In genomic region chr9:14433293-14433818, GRCh38 we compare ENCODE assay signal across 13 cellular contexts.
DNase-seq lines count a peak whose midpoint lies in the region; ATAC-seq and TF ChIP-seq lines count a peak whose summit lies in the region.
"Had no signal": no experiment of that assay in that cellular context is flagged by ENCODE, and none has a peak within 500 bp of the region (broad histone marks: within the 10 kb centered on the region; RNA-seq: fewer than 3 reads in every experiment).

No MANE protein-coding gene starts in this region.

- BruUV-seq in PC-9 (replicated peaks; lab: Mats Ljungman, UMichigan): no TSS peak

- CTCF ChIA-PET in PC-9 (lab: Charles Lee): interaction anchor here (1.1 kb wide), 1 partner anchor 1005 kb away, joined by 4 read pairs; no protein-coding TSS in a partner anchor

- H3K4me2 ChIP-seq in PC-9: peak overlapping the region; percentile 38

- H2AFZ ChIP-seq in PC-9: no peak overlapping the region

- no peaks in the 10 kb centered on the region for H4K20me1 ChIP-seq in PC-9 (ENCODE audit: insufficient read depth)

- WGBS in spleen, 5 donors: 12 to 28% (median 18%) methylated on average over 2 of the region's 2 CpGs

- POLR2A ChIA-PET in PC-9 (lab: Charles Lee; ENCODE audit: unreplicated experiment): interaction anchor here (0.6 kb wide), 1 partner anchor 1666 kb away, joined by 4 read pairs; no protein-coding TSS in a partner anchor

- no peaks in the 10 kb centered on the region for H3K27me3 ChIP-seq in PC-9 (ENCODE audit: insufficient read depth, low read depth)
- peaks cover 0 to 17% (median 0%) of the 10 kb centered on the region in 7 donors for H3K27me3 ChIP-seq in spleen (replicated peaks in 1 of 7)
- H3K27me3 ChIP-seq in WERI-Rb-1 (ENCODE audit: insufficient read depth, low read depth, severe bottlenecking): no peaks in the 10 kb centered on the region
- H3K27me3 ChIP-seq: brain microvascular endothelial cell, esophagus muscularis mucosa had no signal

- peak; percentile 61 for DNase-seq in NCI-H748 (lab: John Stamatoyannopoulos, UW; ENCODE audit: unreplicated experiment)
- DNase-seq in NCI-H748 treated with DMSO at 0.1 percent for 48 hours (lab: John Stamatoyannopoulos, UW): no peak
- no peak for DNase-seq in PC-9
- peak; percentile 84 for DNase-seq in fibroblast of pulmonary artery (ENCODE audit: low read depth)
- no peak for DNase-seq in spleen
- DNase-seq in WERI-Rb-1: no peak
- DNase-seq: activated CD4-positive, alpha-beta T cell treated with anti-CD3 and anti-CD28 coated beads for 48 hours; NK-92 treated with Interleukin-12 subunit alpha and Interleukin-12 subunit beta, amount 100 ng/mL, for 24 hours had no signal

- intact Hi-C loops in PC-9 (cut with micrococcal nuclease; ENCODE audit: unreplicated experiment) (loop anchor here (2.0 to 5.0 kb wide), 4 partner anchors 1081 to 1716 kb away; no protein-coding TSS in a partner anchor), spleen (cut with DNase I; ENCODE audit: low total_unique reads) (no loop called here)

- H3K36me3 ChIP-seq in PC-9 (ENCODE audit: low read depth) (no peaks in the 10 kb centered on the region), spleen (no peaks in the 10 kb centered on the region), WERI-Rb-1 (no peaks in the 10 kb centered on the region)
- H3K36me3 ChIP-seq: brain microvascular endothelial cell, esophagus muscularis mucosa, MG63 had no signal

- no peak overlapping the region for H3K4me3 ChIP-seq in PC-9
- peak overlapping the region; percentile 1 for H3K4me3 ChIP-seq in fibroblast of pulmonary artery (replicated peaks; ENCODE audit: low read depth, low read length)
- H3K4me3 ChIP-seq in spleen: peak overlapping the region in 2 of 8 donors; percentile 9 to 37
- no peak overlapping the region for H3K4me3 ChIP-seq in WERI-Rb-1 (ENCODE audit: low read depth, low read length)
- H3K4me3 ChIP-seq: MG63 had no signal

- H3K4me1 ChIP-seq in PC-9 (replicated peaks; ENCODE audit: insufficient read depth) (0 out of 2 replicates have a peak, but pooled peaks cover 4% of the 10 kb centered on the region), spleen (peaks cover 0 to 18% (median 10%) of the 10 kb centered on the region in 6 donors)

- no peak overlapping the region for H3K27ac ChIP-seq in PC-9
- H3K27ac ChIP-seq in spleen: peak overlapping the region in 6 of 8 donors; percentile 8 to 45 (median 30)
- H3K27ac ChIP-seq in WERI-Rb-1: no peak overlapping the region
- H3K27ac ChIP-seq: brain microvascular endothelial cell, esophagus muscularis mucosa had no signal

- H3K9me3 ChIP-seq in PC-9 (ENCODE audit: insufficient read depth, low read depth): no peaks in the 10 kb centered on the region
- no peaks in the 10 kb centered on the region for H3K9me3 ChIP-seq in spleen
- H3K9me3 ChIP-seq in WERI-Rb-1 (ENCODE audit: severe bottlenecking): no peaks in the 10 kb centered on the region
- H3K9me3 ChIP-seq: esophagus muscularis mucosa had no signal

- ATAC-seq in GM21381 (IDR thresholded peaks at IDR 0.05; ENCODE audit: unreplicated experiment) (no peak), GM19467 (IDR thresholded peaks at IDR 0.05; ENCODE audit: unreplicated experiment) (no peak)

- no peak for TF ChIP-seq CTCF in PC-9 (conservative IDR thresholded peaks at IDR 0.05)
- TF ChIP-seq CTCF in fibroblast of pulmonary artery (IDR thresholded peaks at IDR 0.05; ENCODE audit: low read length, missing control alignments): no peak
- no peak for TF ChIP-seq CTCF in spleen (IDR thresholded peaks at IDR 0.05 in 8 of 11, conservative IDR thresholded peaks at IDR 0.05 in 3 of 11)
- no peak for TF ChIP-seq CTCF in WERI-Rb-1 (IDR thresholded peaks at IDR 0.05; ENCODE audit: low read depth, low read length)

- no peaks in the 10 kb centered on the region for H3F3A ChIP-seq in PC-9 (ENCODE audit: insufficient read depth, low read depth)

- TF ChIP-seq POLR2A in spleen (IDR thresholded peaks at IDR 0.05): no peak

- H3K79me2 ChIP-seq in PC-9 (ENCODE audit: low read depth): no peaks in the 10 kb centered on the region

- H3K9me2 ChIP-seq in PC-9 (ENCODE audit: insufficient read depth): no peaks in the 10 kb centered on the region

Comparison
In these comparisons a context has a peak if more than half of its experiments do, and no peak if none do; other contexts are left out.
1. DNase-seq: peak in NCI-H748 (single experiment) and fibroblast of pulmonary artery (single experiment); none in NCI-H748 treated with DMSO at 0.1 percent for 48 hours (single experiment), PC-9 (0 of 2), spleen (single experiment) and WERI-Rb-1 (single experiment).
2. H3K27ac ChIP-seq: peak in spleen (6 of 8); none in PC-9 (single experiment) and WERI-Rb-1 (single experiment).